ENCODE assay signal across 10 cellular contexts in the genomic region with DNA sequence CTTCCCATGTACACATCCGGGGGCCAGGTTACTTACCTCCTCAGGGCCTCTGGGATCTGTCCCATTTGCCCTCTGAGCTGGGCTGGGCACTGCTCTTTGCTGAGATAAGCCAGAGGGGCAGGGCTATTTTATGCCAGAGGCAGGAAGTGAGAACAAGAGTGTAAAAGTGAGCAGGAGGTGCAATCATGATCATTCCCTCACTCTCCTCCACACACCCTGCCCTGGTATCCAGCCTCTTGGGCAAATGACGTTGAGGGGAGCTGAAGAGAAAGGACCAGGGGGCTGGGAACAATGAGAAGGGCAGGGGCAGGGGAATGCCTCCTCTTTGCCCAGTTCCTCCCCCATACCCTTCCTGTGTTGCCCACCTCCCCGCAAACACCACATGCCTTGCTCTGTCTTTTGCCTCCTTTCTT. TPM values are rescaled to one million over a fixed set of nuclear protein-coding genes. Genes with fewer than 3 reads are reported as not detected.
DNase-seq lines count a peak whose midpoint lies in the region; ATAC-seq and TF ChIP-seq lines count a peak whose summit lies in the region.
"Had no signal": no experiment of that assay in that cellular context is flagged by ENCODE, and none has a peak within 500 bp of the region (broad histone marks: within the 10 kb centered on the region; RNA-seq: fewer than 3 reads in every experiment).

No MANE protein-coding gene starts in this region.

- H3K4me1 ChIP-seq in CD4-positive, CD25-positive, alpha-beta regulatory T cell (ENCODE audit: control insufficient read depth, insufficient read depth, low read length, poor library complexity, severe bottlenecking) = peaks cover 65% of the 10 kb centered on the region
- H3K4me1 ChIP-seq in mucosa of stomach (ENCODE audit: control insufficient read depth, insufficient read depth, low read length) (peaks cover 49% of the 10 kb centered on the region), breast epithelium (peaks cover 0 to 6% of the 10 kb centered on the region in 2 donors)

- H3K27ac Mint-ChIP-seq in CD4-positive, CD25-positive, alpha-beta regulatory T cell = peak overlapping the region; percentile 95 to 99 (median 96)

- peaks cover 4% of the 10 kb centered on the region for H3K27me3 Mint-ChIP-seq in CD4-positive, CD25-positive, alpha-beta regulatory T cell

- peak overlapping the region; percentile 85 to 88 (median 87) for H3K4me3 Mint-ChIP-seq in CD4-positive, CD25-positive, alpha-beta regulatory T cell

- H3K27me3 ChIP-seq in CD4-positive, CD25-positive, alpha-beta regulatory T cell (ENCODE audit: control insufficient read depth, insufficient read depth, low read length) = no peaks in the 10 kb centered on the region
- no peaks in the 10 kb centered on the region for H3K27me3 ChIP-seq in mucosa of stomach (ENCODE audit: control insufficient read depth, insufficient read depth, low read length)
- no peaks in the 10 kb centered on the region for H3K27me3 ChIP-seq in breast epithelium
- H3K27me3 ChIP-seq: foreskin keratinocyte had no signal

- H3K4me3 ChIP-seq in CD4-positive, CD25-positive, alpha-beta regulatory T cell (ENCODE audit: low read depth, low read length) = peak overlapping the region; percentile 42
- H3K4me3 ChIP-seq in mucosa of stomach (ENCODE audit: low read length) (peak overlapping the region; percentile 69), breast epithelium (no peak overlapping the region)

- TF ChIP-seq POLR2A in breast epithelium (IDR thresholded peaks at IDR 0.05) = no peak

- H3K9ac ChIP-seq in mucosa of stomach (ENCODE audit: low read length) = peak overlapping the region; percentile 45

- DNase-seq in CD4-positive, CD25-positive, alpha-beta regulatory T cell = peak in 1 of 3 donors; percentile 55
- no peak for DNase-seq in caudate nucleus (lab: John Stamatoyannopoulos, UW)
- no peak for DNase-seq in NCI-H146 treated with DMSO at 0.1 percent for 48 hours (lab: John Stamatoyannopoulos, UW; ENCODE audit: unreplicated experiment)
- no peak for DNase-seq in breast epithelium (ENCODE audit: low spot score in 2 of 2)
- DNase-seq in dermis blood vessel endothelial cell = no peak
- DNase-seq: foreskin keratinocyte had no signal

- no peaks in the 10 kb centered on the region for H3K9me3 ChIP-seq in CD4-positive, CD25-positive, alpha-beta regulatory T cell (ENCODE audit: control insufficient read depth in 2 of 2, low read length in 2 of 2)
- H3K9me3 ChIP-seq in KOPT-K1 (ENCODE audit: insufficient read depth, low read length, poor library complexity, severe bottlenecking) (no peaks in the 10 kb centered on the region), mucosa of stomach (ENCODE audit: control insufficient read depth, low read length) (no peaks in the 10 kb centered on the region), breast epithelium (no peaks in the 10 kb centered on the region)

- peaks cover 15 to 78% (median 37%) of the 10 kb centered on the region in 4 donors for H3K4me1 Mint-ChIP-seq in CD4-positive, CD25-positive, alpha-beta regulatory T cell

- intact Hi-C loops in breast epithelium (cut with DNase I; ENCODE audit: low total_unique reads) = no loop called here

- no peaks in the 10 kb centered on the region for H3K9me3 Mint-ChIP-seq in CD4-positive, CD25-positive, alpha-beta regulatory T cell

- H3K36me3 Mint-ChIP-seq in CD4-positive, CD25-positive, alpha-beta regulatory T cell = peaks cover 10% of the 10 kb centered on the region

- no peak for TF ChIP-seq CTCF in breast epithelium (IDR thresholded peaks at IDR 0.05)

- ATAC-seq in CD4-positive, CD25-positive, alpha-beta regulatory T cell (ENCODE audit: low read depth in 2 of 2) = no peak
- no peak for ATAC-seq in GM21576 (IDR thresholded peaks at IDR 0.05; ENCODE audit: unreplicated experiment)
- ATAC-seq: foreskin keratinocyte had no signal

- H3K27ac ChIP-seq in CD4-positive, CD25-positive, alpha-beta regulatory T cell (ENCODE audit: insufficient read depth, low read length, poor library complexity, severe bottlenecking) = peak overlapping the region; percentile 76
- H3K27ac ChIP-seq in KOPT-K1 (ENCODE audit: low read depth, low read length, poor library complexity, severe bottlenecking) (peak overlapping the region; percentile 93), caudate nucleus (ENCODE audit: low read depth, low read length) (peak overlapping the region; percentile 67), breast epithelium (no peak overlapping the region)
- H3K27ac ChIP-seq: C4-2B, foreskin keratinocyte had no signal

- no peaks in the 10 kb centered on the region for H3K36me3 ChIP-seq in CD4-positive, CD25-positive, alpha-beta regulatory T cell (ENCODE audit: control insufficient read depth, insufficient read depth, low read length)
- H3K36me3 ChIP-seq in KOPT-K1 (ENCODE audit: insufficient read depth, low read length) (no peaks in the 10 kb centered on the region), mucosa of stomach (ENCODE audit: control insufficient read depth, insufficient read depth, low read length) (no peaks in the 10 kb centered on the region), breast epithelium (no peaks in the 10 kb centered on the region)

RNA-seq across cellular contexts. Expression of gene LPAR5, which starts 4.2 kb away (rescaled TPM):
- total RNA-seq in CD4-positive, CD25-positive, alpha-beta regulatory T cell = 7.0 TPM
- 10 to 100 TPM in 1 of 4 donors, 1 to 10 TPM in 3; 6.6 to 17.3 (median 8.6) TPM for polyA plus RNA-seq in CD4-positive, CD25-positive, alpha-beta regulatory T cell
- total RNA-seq in breast epithelium = 1 to 10 TPM in 2 of 3 donors, under 1 TPM in 1; 0.98 to 1.8 (median 1.8) TPM
- not detected in 2 replicates for total RNA-seq in dermis blood vessel endothelial cell

RNA-seq across cellular contexts. Expression of gene ACRBP, which starts 15.7 kb away (rescaled TPM):
- 13.7 TPM for total RNA-seq in CD4-positive, CD25-positive, alpha-beta regulatory T cell
- polyA plus RNA-seq in CD4-positive, CD25-positive, alpha-beta regulatory T cell = under 1 TPM in 1 of 4 donors, not detected in 3; 0.41 TPM
- total RNA-seq in breast epithelium = 1 to 10 TPM in 1 of 3 donors, under 1 TPM in 2; 0.59 to 2.4 (median 0.66) TPM
- 0.42 and 1.5 TPM in 2 replicates for total RNA-seq in dermis blood vessel endothelial cell

RNA-seq across cellular contexts. Expression of gene CHD4, which starts 24.4 kb away (rescaled TPM):
- 474 TPM for total RNA-seq in CD4-positive, CD25-positive, alpha-beta regulatory T cell
- 10 to 100 TPM; 32.2 to 43.4 (median 38.8) TPM for polyA plus RNA-seq in CD4-positive, CD25-positive, alpha-beta regulatory T cell
- total RNA-seq in breast epithelium = 100 to 1,000 TPM; 162 to 227 (median 203) TPM
- total RNA-seq in dermis blood vessel endothelial cell = 213 and 302 TPM in 2 replicates

RNA-seq across cellular contexts. Expression of gene ING4, which starts 31.4 kb away (rescaled TPM):
- total RNA-seq in CD4-positive, CD25-positive, alpha-beta regulatory T cell = 34.6 TPM
- polyA plus RNA-seq in CD4-positive, CD25-positive, alpha-beta regulatory T cell = 10 to 100 TPM; 70.5 to 90.6 (median 82.4) TPM
- total RNA-seq in breast epithelium (10 to 100 TPM; 51.1 to 74.2 (median 56.3) TPM), dermis blood vessel endothelial cell (44.0 and 61.1 TPM in 2 replicates)

RNA-seq across cellular contexts. Expression of gene ZNF384, which starts 57.6 kb away (rescaled TPM):
- total RNA-seq in CD4-positive, CD25-positive, alpha-beta regulatory T cell = 68.3 TPM
- polyA plus RNA-seq in CD4-positive, CD25-positive, alpha-beta regulatory T cell = 10 to 100 TPM; 13.4 to 25.3 (median 19.6) TPM
- total RNA-seq in breast epithelium = 10 to 100 TPM; 34.4 to 57.0 (median 49.5) TPM
- total RNA-seq in dermis blood vessel endothelial cell = 12.1 and 15.9 TPM in 2 replicates

Comparison
In these comparisons a context has a peak if more than half of its experiments do, and no peak if none do; other contexts are left out.
1. H3K27ac ChIP-seq: peak in CD4-positive, CD25-positive, alpha-beta regulatory T cell (single experiment), KOPT-K1 (single experiment) and caudate nucleus (single experiment); none in breast epithelium (0 of 2).
2. H3K4me3 ChIP-seq: peak in CD4-positive, CD25-positive, alpha-beta regulatory T cell (single experiment) and mucosa of stomach (single experiment); none in breast epithelium (0 of 3).